10 cellular contexts compared by ENCODE assay signal in genomic region chr18:77334876-77335275, GRCh38.
"Had no signal": no experiment of that assay in that cellular context is flagged by ENCODE, and none has a peak within 500 bp of the region (broad histone marks: within the 10 kb centered on the region; RNA-seq: fewer than 3 reads in every experiment).

No MANE protein-coding gene starts in this region.

- DNase-seq: GM23248, GOT3, H7, HFFc6, KBM-7 had no signal

- H3K4me2 ChIP-seq: KMS-11 had no signal

- H3K9me3 ChIP-seq: HAP-1 had no signal

- FAIRE-seq: HTR-8/SVneo had no signal

- H3K4me1 ChIP-seq: HAP-1 had no signal

- H3K4me3 Mint-ChIP-seq: HFFc6, IgD-negative memory B cell had no signal

- H3K27ac Mint-ChIP-seq: HFFc6, IgD-negative memory B cell had no signal

- H3K36me3 ChIP-seq: HAP-1 had no signal

- H3K9ac ChIP-seq: GM23248, KMS-11 had no signal

- H2AFZ ChIP-seq: GM23248 had no signal

- H3K9me3 Mint-ChIP-seq: IgD-negative memory B cell had no signal

- ATAC-seq: HCT116 had no signal

- H3K27ac ChIP-seq: GM23248, KMS-11 had no signal

- H3K4me3 ChIP-seq: GM23248, HAP-1 had no signal

- H3K36me3 Mint-ChIP-seq: IgD-negative memory B cell had no signal
